ENCODE assay signal across 20 cellular contexts in genomic region chr5:55031492-55031891, GRCh38. TPM values are rescaled to one million over a fixed set of nuclear protein-coding genes. Genes with fewer than 3 reads are reported as not detected.
"Had no signal": no experiment of that assay in that cellular context is flagged by ENCODE, and none has a peak within 500 bp of the region (broad histone marks: within the 10 kb centered on the region; RNA-seq: fewer than 3 reads in every experiment).

No MANE protein-coding gene starts in this region.

- H3K79me2 ChIP-seq: parathyroid adenoma had no signal

- H3K27ac Mint-ChIP-seq: activated naive CD8-positive, alpha-beta T cell treated with anti-CD3 and anti-CD28 coated beads, Interleukin-2, amount 10 ng/mL, durations not matched to agents 7 days and 5 days; activated T-helper 1 cell treated with anti-CD3 and anti-CD28 coated beads, Interleukin-12 subunit alpha, Interleukin-12 subunit beta, Interleukin-2, Interleukin-4 antibody, amounts not matched to agents 30 ng/mL and 10 ng/mL and 1 ng/mL, durations not matched to agents 14 hours and 24 hours and 36 hours; brain; T-helper 2 cell treated with Interferon-gamma antibody and Interleukin-4, amounts not matched to agents 5 μg/mL and 100 μg/mL, for 36 hours had no signal

- H3K27ac ChIP-seq: colonic mucosa, gastrocnemius medialis, left lung, parathyroid adenoma, thyroid gland had no signal

- H3K4me3 ChIP-seq: colonic mucosa, gastrocnemius medialis, left lung, thyroid gland had no signal

- DNase-seq: activated CD4-positive, alpha-beta T cell treated with anti-CD3 and anti-CD28 coated beads, Interleukin-2, amount 50 U/mL, for 4 hours; activated naive CD8-positive, alpha-beta T cell treated with anti-CD3 and anti-CD28 coated beads, Interleukin-2, amount 10 ng/mL, durations not matched to agents 7 days and 5 days; amygdala; caudate nucleus; colonic mucosa; gastrocnemius medialis; head of caudate nucleus; kidney; left lung; midbrain; stimulated activated CD8-positive, alpha-beta memory T cell treated with anti-CD3 and anti-CD28 coated beads, Interleukin-4, amount 100 ng/mL, for 48 hours; stimulated activated naive CD4-positive, alpha-beta T cell treated with Interleukin-2 at 50 U/mL for 16 hours; thyroid gland had no signal

- ATAC-seq: gastrocnemius medialis, left lung had no signal

- H3K4me1 Mint-ChIP-seq: brain had no signal

- H3K9me3 Mint-ChIP-seq: brain had no signal

- H3K27me3 ChIP-seq: colonic mucosa, gastrocnemius medialis, left lung, thyroid gland had no signal

- H3K9me3 ChIP-seq: colonic mucosa, gastrocnemius medialis, left lung, thyroid gland had no signal

- H3K27me3 Mint-ChIP-seq: activated naive CD8-positive, alpha-beta T cell treated with anti-CD3 and anti-CD28 coated beads, Interleukin-2, amount 10 ng/mL, durations not matched to agents 7 days and 5 days; brain had no signal

- H2AFZ ChIP-seq: parathyroid adenoma had no signal

- H3K36me3 ChIP-seq: colonic mucosa, gastrocnemius medialis, left lung, thyroid gland had no signal

- H3K4me1 ChIP-seq: colonic mucosa, gastrocnemius medialis, left lung, parathyroid adenoma, thyroid gland had no signal

- H3K4me3 Mint-ChIP-seq: activated naive CD8-positive, alpha-beta T cell treated with anti-CD3 and anti-CD28 coated beads, Interleukin-2, amount 10 ng/mL, durations not matched to agents 7 days and 5 days; activated T-helper 1 cell treated with anti-CD3 and anti-CD28 coated beads, Interleukin-12 subunit alpha, Interleukin-12 subunit beta, Interleukin-2, Interleukin-4 antibody, amounts not matched to agents 30 ng/mL and 10 ng/mL and 1 ng/mL, durations not matched to agents 14 hours and 24 hours and 36 hours; brain; T-helper 2 cell treated with Interferon-gamma antibody and Interleukin-4, amounts not matched to agents 5 μg/mL and 100 μg/mL, for 36 hours had no signal

- H3K36me3 Mint-ChIP-seq: brain had no signal

RNA-seq across cellular contexts. Expression of gene GZMK, which starts 7.4 kb away (rescaled TPM):
- total RNA-seq: lung microvascular endothelial cell had no signal

RNA-seq across cellular contexts. Expression of gene ESM1, which starts 46.1 kb away (rescaled TPM):
- total RNA-seq: activated CD8-positive, alpha-beta memory T cell treated with anti-CD3 and anti-CD28 coated beads for 36 hours; activated T-helper 1 cell treated with anti-CD3 and anti-CD28 coated beads, Interleukin-12 subunit alpha, Interleukin-12 subunit beta, Interleukin-2, Interleukin-4 antibody, amounts not matched to agents 30 ng/mL and 10 ng/mL and 1 ng/mL, durations not matched to agents 14 hours and 24 hours and 36 hours; subcutaneous adipose tissue had no signal
